ENCODE assay signal across 16 cellular contexts in the genomic region with DNA sequence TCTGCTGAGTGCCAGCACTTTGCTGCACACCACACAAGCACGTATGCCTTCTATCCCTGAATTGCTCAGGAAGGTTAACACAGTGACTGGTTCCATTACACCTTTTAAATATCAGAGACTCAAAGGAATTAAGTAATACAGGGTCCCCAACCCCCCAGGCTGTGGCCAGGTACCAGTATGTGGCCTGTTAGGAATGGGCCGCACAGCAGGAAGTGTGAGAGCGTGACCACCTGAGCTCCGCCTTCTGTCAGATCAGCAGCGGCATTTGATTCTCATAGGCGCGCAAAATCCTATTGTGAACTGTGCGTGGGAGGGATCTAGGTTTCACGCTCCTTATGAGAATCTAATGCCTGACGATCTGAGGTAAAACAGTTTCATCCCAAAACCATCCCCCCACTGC.
DNase-seq lines count a peak whose midpoint lies in the region; ATAC-seq and TF ChIP-seq lines count a peak whose summit lies in the region.
"Had no signal": no experiment of that assay in that cellular context is flagged by ENCODE, and none has a peak within 500 bp of the region (broad histone marks: within the 10 kb centered on the region; RNA-seq: fewer than 3 reads in every experiment).

No MANE protein-coding gene starts in this region.

- H3K27me3 Mint-ChIP-seq in stimulated activated memory B cell treated with anti-CD40 and anti-IgM and Interleukin-4, amounts not matched to agents 10 μg/mL and 1 μg/mL and 100 μg/mL, for 72 hours, result no peaks in the 10 kb centered on the region
- H3K27me3 Mint-ChIP-seq: B cell had no signal

- H3K4me3 ChIP-seq in BLaER1 treated with 17β-estradiol and CSF1 and Interleukin-3, amounts not matched to agents 10 nM and 100 nM, result no peak overlapping the region
- H3K4me3 ChIP-seq in coronary artery (no peak overlapping the region), vagina (no peak overlapping the region)
- H3K4me3 ChIP-seq: HAP-1 had no signal

- intact Hi-C loops in vagina (cut with DNase I), result no loop called here

- peaks cover 6% of the 10 kb centered on the region for H3K4me1 Mint-ChIP-seq in stimulated activated memory B cell treated with anti-CD40 and anti-IgM and Interleukin-4, amounts not matched to agents 10 μg/mL and 1 μg/mL and 100 μg/mL, for 72 hours

- no peak overlapping the region for H3K9ac ChIP-seq in BLaER1 treated with 17β-estradiol and CSF1 and Interleukin-3, amounts not matched to agents 10 nM and 100 nM

- H3K9me3 Mint-ChIP-seq in stimulated activated memory B cell treated with anti-CD40 and anti-IgM and Interleukin-4, amounts not matched to agents 10 μg/mL and 1 μg/mL and 100 μg/mL, for 72 hours, result peaks cover 6% of the 10 kb centered on the region
- H3K9me3 Mint-ChIP-seq: CD8-positive, alpha-beta T cell had no signal

- H4K20me1 ChIP-seq in BLaER1 treated with 17β-estradiol and CSF1 and Interleukin-3, amounts not matched to agents 10 nM and 100 nM, result no peaks in the 10 kb centered on the region

- no peak for ATAC-seq in stimulated activated memory B cell treated with anti-CD40 and anti-IgM and Interleukin-4, amounts not matched to agents 10 μg/mL and 1 μg/mL and 100 μg/mL, for 72 hours
- ATAC-seq: CD8-positive, alpha-beta T cell had no signal

- H3K27me3 ChIP-seq in BLaER1 treated with 17β-estradiol and CSF1 and Interleukin-3, amounts not matched to agents 10 nM and 100 nM, result no peaks in the 10 kb centered on the region
- H3K27me3 ChIP-seq in vagina, result no peaks in the 10 kb centered on the region

- 0 out of 22 replicates have a peak, but pooled peaks cover 0 to 4% (median 0%) of the 10 kb centered on the region in 11 experiments for H3K36me3 ChIP-seq in BLaER1 treated with 17β-estradiol and CSF1 and Interleukin-3, amounts not matched to agents 10 nM and 100 nM
- no peaks in the 10 kb centered on the region for H3K36me3 ChIP-seq in vagina
- H3K36me3 ChIP-seq: HAP-1 had no signal

- no peak overlapping the region for H3K27ac ChIP-seq in BLaER1 treated with 17β-estradiol and CSF1 and Interleukin-3, amounts not matched to agents 10 nM and 100 nM
- H3K27ac ChIP-seq in coronary artery (peak overlapping the region; percentile 84 to 87), vagina (peak overlapping the region; percentile 49)
- H3K27ac ChIP-seq: C4-2B had no signal

- POLR2A ChIA-PET in GM10248 (lab: Yijun Ruan, JAX), result interaction anchor here (0.6 kb wide), 1 partner anchor 64 kb away, joined by 9 read pairs; no protein-coding TSS in a partner anchor

- TF ChIP-seq CTCF in coronary artery (IDR thresholded peaks at IDR 0.05) (no peak), vagina (IDR thresholded peaks at IDR 0.05) (no peak), GM10248 (IDR thresholded peaks at IDR 0.05; ENCODE audit: control extremely low read depth, extremely low read depth, low read depth, missing control alignments) (no peak)

- H3K4me2 ChIP-seq in BLaER1 treated with 17β-estradiol and CSF1 and Interleukin-3, amounts not matched to agents 10 nM and 100 nM, result peak overlapping the region in 10 of 11 experiments; percentile 12 to 74 (median 52); a peak in 15 of 22 replicates

- DNase-seq in coronary artery (ENCODE audit: low spot score) (no peak), vagina (ENCODE audit: extremely low spot score in 2 of 2) (no peak), COLO668 (lab: John Stamatoyannopoulos, UW; ENCODE audit: unreplicated experiment) (no peak), GM19238 (ENCODE audit: insufficient read length, low spot score) (no peak), GM10248 (ENCODE audit: extremely low spot score) (no peak)
- DNase-seq: Caco-2; CD8-positive, alpha-beta T cell; DMS153; DMS79; GDM1; KG1 had no signal

- H3K4me3 Mint-ChIP-seq in stimulated activated memory B cell treated with anti-CD40 and anti-IgM and Interleukin-4, amounts not matched to agents 10 μg/mL and 1 μg/mL and 100 μg/mL, for 72 hours, result no peak overlapping the region
- H3K4me3 Mint-ChIP-seq: B cell; CD8-positive, alpha-beta T cell had no signal

- CTCF ChIA-PET in GM10248 (lab: Yijun Ruan, JAX), result no interaction called here

- H3K36me3 Mint-ChIP-seq in stimulated activated memory B cell treated with anti-CD40 and anti-IgM and Interleukin-4, amounts not matched to agents 10 μg/mL and 1 μg/mL and 100 μg/mL, for 72 hours, result no peaks in the 10 kb centered on the region
- H3K36me3 Mint-ChIP-seq: CD8-positive, alpha-beta T cell had no signal

- H3K27ac Mint-ChIP-seq in stimulated activated memory B cell treated with anti-CD40 and anti-IgM and Interleukin-4, amounts not matched to agents 10 μg/mL and 1 μg/mL and 100 μg/mL, for 72 hours, result peak overlapping the region; percentile 18
- H3K27ac Mint-ChIP-seq: B cell; CD8-positive, alpha-beta T cell had no signal

- TF ChIP-seq POLR2A in vagina (IDR thresholded peaks at IDR 0.05), result no peak

- peaks cover 5 to 20% (median 16%) of the 10 kb centered on the region in 10 experiments; a peak in 18 of 20 replicates for H3K4me1 ChIP-seq in BLaER1 treated with 17β-estradiol and CSF1 and Interleukin-3, amounts not matched to agents 10 nM and 100 nM
- peaks cover 11% of the 10 kb centered on the region for H3K4me1 ChIP-seq in vagina
- H3K4me1 ChIP-seq: HAP-1 had no signal

- peaks cover 0 to 30% (median 9%) of the 10 kb centered on the region in 11 experiments; a peak in 10 of 22 replicates for H3K9me3 ChIP-seq in BLaER1 treated with 17β-estradiol and CSF1 and Interleukin-3, amounts not matched to agents 10 nM and 100 nM (replicated peaks in 1 of 11)
- H3K9me3 ChIP-seq in vagina, result no peaks in the 10 kb centered on the region
- H3K9me3 ChIP-seq: Caco-2, HAP-1 had no signal

Comparison
In these comparisons a context has a peak if more than half of its experiments do, and no peak if none do; other contexts are left out.
1. H3K27ac ChIP-seq: peak in coronary artery (2 of 2) and vagina (single experiment); none in BLaER1 treated with 17β-estradiol and CSF1 and Interleukin-3, amounts not matched to agents 10 nM and 100 nM (0 of 11).